14 cellular contexts compared by ENCODE assay signal in the genomic region with DNA sequence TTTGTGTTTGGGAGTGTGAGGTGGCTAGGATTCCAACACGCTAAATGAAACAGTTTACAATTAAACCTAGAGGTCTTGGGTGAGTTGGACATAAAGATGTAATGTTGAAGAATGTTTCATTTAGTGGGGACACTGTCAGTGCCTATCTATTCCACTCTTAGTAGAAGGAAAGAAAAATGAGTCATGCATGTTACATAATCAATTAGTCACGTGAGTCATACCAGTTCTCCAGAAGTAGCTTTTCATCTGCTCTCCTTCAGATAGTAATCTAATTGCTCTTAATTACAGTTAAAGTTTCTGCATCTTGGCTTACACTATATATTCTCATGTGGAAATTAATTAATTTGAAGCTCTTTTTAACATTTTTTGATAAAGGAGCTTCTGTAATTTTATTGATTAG.
A peak's percentile ranks its signal among the peaks of the same experiment; 100 is the strongest.
DNase-seq lines count a peak whose midpoint lies in the region; ATAC-seq, FAIRE-seq and TF ChIP-seq lines count a peak whose summit lies in the region.
"Had no signal": no experiment of that assay in that cellular context is flagged by ENCODE, and none has a peak within 500 bp of the region (broad histone marks: within the 10 kb centered on the region; RNA-seq: fewer than 3 reads in every experiment).

No MANE protein-coding gene starts in this region.

- FAIRE-seq in frontal cortex (lab: Jason Lieb, UNC), result no peak
- FAIRE-seq: GM18507 had no signal

- ATAC-seq in GM21737 (IDR thresholded peaks at IDR 0.05; ENCODE audit: unreplicated experiment), result no peak

- no peak overlapping the region for H3K27ac Mint-ChIP-seq in activated naive CD8-positive, alpha-beta T cell treated with anti-CD3 and anti-CD28 coated beads for 36 hours
- H3K27ac Mint-ChIP-seq: T-helper 1 cell treated with Interleukin-12 subunit alpha and Interleukin-12 subunit beta and Interleukin-4 antibody, amounts not matched to agents 30 μg/mL and 1 μg/mL, for 36 hours had no signal

- no peaks in the 10 kb centered on the region for H3K36me3 Mint-ChIP-seq in activated naive CD8-positive, alpha-beta T cell treated with anti-CD3 and anti-CD28 coated beads for 36 hours

- H3K4me3 ChIP-seq in astrocyte of the cerebellum (ENCODE audit: low read depth, low read length), result no peak overlapping the region
- H3K4me3 ChIP-seq: transverse colon had no signal

- no peaks in the 10 kb centered on the region for H3K4me1 Mint-ChIP-seq in activated naive CD8-positive, alpha-beta T cell treated with anti-CD3 and anti-CD28 coated beads for 36 hours

- DNase-seq in DMS53 (lab: John Stamatoyannopoulos, UW) (peak; percentile 37), KBM-7 (peak; percentile 18), astrocyte of the cerebellum (ENCODE audit: low read depth) (peak; percentile 35), kidney tubule cell (ENCODE audit: low spot score) (peak; percentile 25), frontal cortex (ENCODE audit: low spot score in 2 of 2) (no peak)
- DNase-seq in stimulated activated CD4-positive, alpha-beta T cell treated with anti-CD3 and anti-CD28 coated beads, Interleukin-15, amount 100 ng/mL, for 24 hours, result no peak
- no peak for DNase-seq in activated naive CD8-positive, alpha-beta T cell treated with anti-CD3 and anti-CD28 coated beads for 36 hours
- DNase-seq: GOT3; NCI-H2081 treated with DMSO at 0.1 percent for 48 hours; stimulated activated CD4-positive, alpha-beta T cell treated with anti-CD3 and anti-CD28 coated beads, Interleukin-4, amount 100 ng/mL, for 4 hours; transverse colon had no signal

- H3K27me3 Mint-ChIP-seq in activated naive CD8-positive, alpha-beta T cell treated with anti-CD3 and anti-CD28 coated beads for 36 hours, result peaks cover 17% of the 10 kb centered on the region

- no peaks in the 10 kb centered on the region for H3K9me3 Mint-ChIP-seq in activated naive CD8-positive, alpha-beta T cell treated with anti-CD3 and anti-CD28 coated beads for 36 hours
- H3K9me3 Mint-ChIP-seq: T-helper 1 cell treated with Interleukin-12 subunit alpha and Interleukin-12 subunit beta and Interleukin-4 antibody, amounts not matched to agents 30 μg/mL and 1 μg/mL, for 36 hours had no signal

- TF ChIP-seq CTCF in astrocyte of the cerebellum (IDR thresholded peaks at IDR 0.05; ENCODE audit: low read depth, low read length, missing control alignments), result no peak

- H3K4me3 Mint-ChIP-seq in activated naive CD8-positive, alpha-beta T cell treated with anti-CD3 and anti-CD28 coated beads for 36 hours, result no peak overlapping the region
- H3K4me3 Mint-ChIP-seq: T-helper 1 cell treated with Interleukin-12 subunit alpha and Interleukin-12 subunit beta and Interleukin-4 antibody, amounts not matched to agents 30 μg/mL and 1 μg/mL, for 36 hours had no signal

- in situ Hi-C loops in KBM-7 (cut with MboI; ENCODE audit: low pct_unique_long_range_greater_than_20kb, low sequenced_read_pairs), result no loop called here
- in situ Hi-C loops in astrocyte of the cerebellum (cut with HindIII; ENCODE audit: low sequenced_read_pairs), result no loop called here

Comparison
In these comparisons a context has a peak if more than half of its experiments do, and no peak if none do; other contexts are left out.
1. DNase-seq: peak in DMS53 (single experiment), KBM-7 (single experiment), astrocyte of the cerebellum (single experiment) and kidney tubule cell (single experiment); none in frontal cortex (0 of 2), stimulated activated CD4-positive, alpha-beta T cell treated with anti-CD3 and anti-CD28 coated beads, Interleukin-15, amount 100 ng/mL, for 24 hours (single experiment) and activated naive CD8-positive, alpha-beta T cell treated with anti-CD3 and anti-CD28 coated beads for 36 hours (single experiment).